ENCODE assay signal across 8 cellular contexts in the genomic region with DNA sequence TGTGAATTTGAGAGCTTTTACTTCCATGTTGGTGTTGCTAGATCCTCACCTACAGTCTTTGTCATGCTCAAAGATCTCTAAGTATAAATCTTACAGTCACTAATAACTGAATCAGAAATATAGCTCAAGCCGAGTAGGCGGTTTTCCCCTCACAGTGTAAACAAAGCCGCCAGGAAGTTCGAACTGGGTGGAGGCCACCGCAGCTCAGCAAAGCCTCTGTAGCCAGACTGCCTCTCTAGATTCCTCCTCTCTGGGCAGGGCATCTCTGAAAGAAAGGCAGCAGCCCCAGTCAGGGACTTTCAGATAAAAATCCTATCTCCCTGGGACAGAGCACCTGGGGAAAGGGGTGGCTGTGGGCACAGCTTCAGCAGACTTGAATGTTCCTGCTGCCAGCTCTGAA.
DNase-seq lines count a peak whose midpoint lies in the region; ATAC-seq, FAIRE-seq and TF ChIP-seq lines count a peak whose summit lies in the region.
"Not testable (repeated sequence)": the region's sequence is repeated elsewhere in the genome, so short reads cannot be mapped to it uniquely, and the experiment has no call there.

No MANE protein-coding gene starts in this region.

- not testable (repeated sequence) for H3K9me3 ChIP-seq in right cardiac atrium (ENCODE audit: control insufficient read depth, low read length); small intestine (ENCODE audit: control insufficient read depth, low read depth)

- peaks cover 29% of the 10 kb centered on the region for H3K36me3 Mint-ChIP-seq in activated CD4-positive, alpha-beta T cell treated with anti-CD3 and anti-CD28 coated beads, Interleukin-2, amount 10 ng/mL, durations not matched to agents 7 days and 5 days (ENCODE audit: low read depth)
- H3K36me3 Mint-ChIP-seq in MCF 10A (ENCODE audit: insufficient read depth, unreplicated experiment): not testable (repeated sequence)

- DNase-seq in ELR (ENCODE audit: low read depth): peak; percentile 13
- peak; percentile 8 to 60 (median 34) for DNase-seq in T-helper 1 cell
- peak; percentile 33 for DNase-seq in activated CD4-positive, alpha-beta T cell treated with anti-CD3 and anti-CD28 coated beads, Interleukin-2, amount 10 ng/mL, durations not matched to agents 7 days and 5 days
- peak; percentile 6 to 22 for DNase-seq in activated T-helper 1 cell treated with anti-CD3 and anti-CD28 coated beads, Interleukin-2, amount 50 U/mL, for 16 hours (ENCODE audit: low read depth in 1 of 2, low spot score in 1 of 2)
- peak; percentile 8 for DNase-seq in MCF 10A (ENCODE audit: unreplicated experiment)
- DNase-seq in right cardiac atrium: peak in 2 of 3 donors; percentile 18 to 23
- peak; percentile 5 for DNase-seq in small intestine
- peak in 1 of 2 donors; percentile 12 for DNase-seq in stimulated activated naive CD8-positive, alpha-beta T cell treated with anti-CD3 and anti-CD28 coated beads, Interleukin-15, amount 100 ng/mL, for 72 hours

- peak overlapping the region; percentile 80 for H3K27ac Mint-ChIP-seq in activated CD4-positive, alpha-beta T cell treated with anti-CD3 and anti-CD28 coated beads, Interleukin-2, amount 10 ng/mL, durations not matched to agents 7 days and 5 days
- H3K27ac Mint-ChIP-seq in MCF 10A (ENCODE audit: low read depth, unreplicated experiment): not testable (repeated sequence)
- peak overlapping the region; percentile 42 to 46 for H3K27ac Mint-ChIP-seq in stimulated activated naive CD8-positive, alpha-beta T cell treated with anti-CD3 and anti-CD28 coated beads, Interleukin-15, amount 100 ng/mL, for 72 hours

- not testable (repeated sequence) for H3K4me3 ChIP-seq in right cardiac atrium (ENCODE audit: low read length); small intestine (ENCODE audit: low read depth in 1 of 2, low read length in 2 of 2)

- H3K36me3 ChIP-seq in small intestine (ENCODE audit: control insufficient read depth in 2 of 2, insufficient read depth in 2 of 2, low read length in 2 of 2): not testable (repeated sequence)

- 60% methylated on average over 5 of the region's 5 CpGs for WGBS in right cardiac atrium
- WGBS in small intestine, 3 donors: 49 to 72% (median 58%) methylated on average over 5 of the region's 5 CpGs

- H3K27me3 Mint-ChIP-seq in activated CD4-positive, alpha-beta T cell treated with anti-CD3 and anti-CD28 coated beads, Interleukin-2, amount 10 ng/mL, durations not matched to agents 7 days and 5 days; stimulated activated naive CD8-positive, alpha-beta T cell treated with anti-CD3 and anti-CD28 coated beads, Interleukin-15, amount 100 ng/mL, for 72 hours: not testable (repeated sequence)
- peaks cover 46% of the 10 kb centered on the region for H3K27me3 Mint-ChIP-seq in MCF 10A (ENCODE audit: insufficient read depth, unreplicated experiment)

- H3K4me1 ChIP-seq in right cardiac atrium (ENCODE audit: control insufficient read depth, insufficient read depth, low read length); small intestine (ENCODE audit: control insufficient read depth in 2 of 2, insufficient read depth in 1 of 2, low read depth in 1 of 2, low read length in 1 of 2): not testable (repeated sequence)

- not testable (repeated sequence) for FAIRE-seq in small intestine (lab: Jason Lieb, UNC)

- not testable (repeated sequence) for H3K4me3 Mint-ChIP-seq in activated CD4-positive, alpha-beta T cell treated with anti-CD3 and anti-CD28 coated beads, Interleukin-2, amount 10 ng/mL, durations not matched to agents 7 days and 5 days; MCF 10A (ENCODE audit: unreplicated experiment); stimulated activated naive CD8-positive, alpha-beta T cell treated with anti-CD3 and anti-CD28 coated beads, Interleukin-15, amount 100 ng/mL, for 72 hours

- CTCF ChIA-PET in activated CD4-positive, alpha-beta T cell treated with anti-CD3 and anti-CD28 coated beads, Interleukin-2, amount 10 ng/mL, durations not matched to agents 7 days and 5 days (lab: Charles Lee); MCF 10A (lab: Yijun Ruan, JAX): not testable (repeated sequence)

- BruUV-seq in MCF 10A (replicated peaks; lab: Mats Ljungman, UMichigan): not testable (repeated sequence)

- ATAC-seq in right cardiac atrium; stimulated activated naive CD8-positive, alpha-beta T cell treated with anti-CD3 and anti-CD28 coated beads, Interleukin-15, amount 100 ng/mL, for 72 hours: not testable (repeated sequence)

- TF ChIP-seq CTCF in MCF 10A (IDR thresholded peaks at IDR 0.05; ENCODE audit: unreplicated experiment): not testable (repeated sequence)

- not testable (repeated sequence) for H3K27me3 ChIP-seq in right cardiac atrium (ENCODE audit: control insufficient read depth, insufficient read depth); small intestine (ENCODE audit: control insufficient read depth in 2 of 2, insufficient read depth in 2 of 2, low read length in 2 of 2)

- POLR2A ChIA-PET in activated CD4-positive, alpha-beta T cell treated with anti-CD3 and anti-CD28 coated beads, Interleukin-2, amount 10 ng/mL, durations not matched to agents 7 days and 5 days (lab: Charles Lee): not testable (repeated sequence)
- POLR2A ChIA-PET in MCF 10A (lab: Yijun Ruan, JAX): interaction anchor here (0.6 kb wide), 1 partner anchor 9 kb away, joined by 3 read pairs; no protein-coding TSS in a partner anchor

- intact Hi-C loops in MCF 10A (cut with micrococcal nuclease); right cardiac atrium (cut with DNase I): not testable (repeated sequence)

- peaks cover 13% of the 10 kb centered on the region for H3K9me3 Mint-ChIP-seq in activated CD4-positive, alpha-beta T cell treated with anti-CD3 and anti-CD28 coated beads, Interleukin-2, amount 10 ng/mL, durations not matched to agents 7 days and 5 days
- H3K9me3 Mint-ChIP-seq in MCF 10A (ENCODE audit: unreplicated experiment): not testable (repeated sequence)
- H3K9me3 Mint-ChIP-seq in stimulated activated naive CD8-positive, alpha-beta T cell treated with anti-CD3 and anti-CD28 coated beads, Interleukin-15, amount 100 ng/mL, for 72 hours: peaks cover 13 to 20% of the 10 kb centered on the region in 2 donors

- H3K27ac ChIP-seq in right cardiac atrium (ENCODE audit: low read length); small intestine (ENCODE audit: low read depth in 1 of 2, low read length in 1 of 2): not testable (repeated sequence)

- H3K4me1 Mint-ChIP-seq in activated CD4-positive, alpha-beta T cell treated with anti-CD3 and anti-CD28 coated beads, Interleukin-2, amount 10 ng/mL, durations not matched to agents 7 days and 5 days: peaks cover 36% of the 10 kb centered on the region
- H3K4me1 Mint-ChIP-seq in MCF 10A (ENCODE audit: insufficient read depth, unreplicated experiment); stimulated activated naive CD8-positive, alpha-beta T cell treated with anti-CD3 and anti-CD28 coated beads, Interleukin-15, amount 100 ng/mL, for 72 hours: not testable (repeated sequence)
